ENCODE assay signal across 8 cellular contexts in genomic region chr11:62909107-62909894, GRCh38. TPM values are rescaled to one million over a fixed set of nuclear protein-coding genes. Genes with fewer than 3 reads are reported as not detected.
DNase-seq lines count a peak whose midpoint lies in the region; ATAC-seq and TF ChIP-seq lines count a peak whose summit lies in the region.

No MANE protein-coding gene starts in this region.

- no peak overlapping the region for H3K4me3 ChIP-seq in Peyer's patch

- H3K4me1 Mint-ChIP-seq in mesothelial cell of epicardium = peaks cover 15% of the 10 kb centered on the region

- no peak overlapping the region for H3K4me3 Mint-ChIP-seq in mesothelial cell of epicardium

- H3K9me3 ChIP-seq in Peyer's patch = no peaks in the 10 kb centered on the region

- H3K27me3 ChIP-seq in Peyer's patch = no peaks in the 10 kb centered on the region

- no peaks in the 10 kb centered on the region for H3K36me3 ChIP-seq in Peyer's patch

- in situ Hi-C loops in ACHN (cut with HindIII; ENCODE audit: low pct_ligation_motif_present, low pct_unique_long_range_greater_than_20kb, low sequenced_read_pairs) = no loop called here

- no peaks in the 10 kb centered on the region for H3K27me3 Mint-ChIP-seq in mesothelial cell of epicardium (ENCODE audit: low read depth)

- ATAC-seq in HG03108 (IDR thresholded peaks at IDR 0.05; ENCODE audit: unreplicated experiment) (no peak), GM21576 (IDR thresholded peaks at IDR 0.05; ENCODE audit: unreplicated experiment) (no peak)

- DNase-seq in ACHN (peak; percentile 58), Peyer's patch (peak in 2 of 3 donors; percentile 78 to 80), erythroblast (lab: John Stamatoyannopoulos, UW) (peak; percentile 18 to 34), mesothelial cell of epicardium (ENCODE audit: low spot score in 2 of 2, unreplicated experiment in 2 of 2) (peak; percentile 59 to 81), mesenteric fat pad (ENCODE audit: low spot score) (no peak)

- H3K27ac ChIP-seq in Peyer's patch = peak overlapping the region in 2 of 4 donors; percentile 41 to 45

- H3K36me3 Mint-ChIP-seq in mesothelial cell of epicardium = no peaks in the 10 kb centered on the region

- H3K4me1 ChIP-seq in Peyer's patch = no peaks in the 10 kb centered on the region

- TF ChIP-seq CTCF in GM12874 (IDR thresholded peaks at IDR 0.05; ENCODE audit: insufficient read depth, low read depth, low read length) (peak; percentile 44; the same call in 1 of the 2 replicates), Peyer's patch (IDR thresholded peaks at IDR 0.05) (peak in 4 of 6 experiments; percentile 32 to 59 (median 56)), mesothelial cell of epicardium (IDR thresholded peaks at IDR 0.05; ENCODE audit: unreplicated experiment) (peak; percentile 74)

- peak overlapping the region; percentile 77 for H3K27ac Mint-ChIP-seq in mesothelial cell of epicardium

- no peaks in the 10 kb centered on the region for H3K9me3 Mint-ChIP-seq in mesothelial cell of epicardium

- no peak for TF ChIP-seq POLR2A in Peyer's patch (IDR thresholded peaks at IDR 0.05)
- no peak for TF ChIP-seq POLR2A in erythroblast (IDR thresholded peaks at IDR 0.05; ENCODE audit: low read length)

RNA-seq across cellular contexts. Expression of gene CHRM1, which starts 11.9 kb away (rescaled TPM):
- total RNA-seq in Peyer's patch = under 1 TPM in 2 of 4 donors, not detected in 2; 0.54 to 0.76 TPM
- total RNA-seq in mesothelial cell of epicardium = 0.09 to 0.72 TPM (median 0.11 TPM) in 3 replicates
- not detected for total RNA-seq in mesenteric fat pad

RNA-seq across cellular contexts. Expression of gene SLC3A2, which starts 28.6 kb away (rescaled TPM):
- total RNA-seq in Peyer's patch (100 to 1,000 TPM in 3 of 4 donors, 10 to 100 TPM in 1; 64.4 to 253 (median 207) TPM), mesothelial cell of epicardium (205 to 212 TPM (median 208 TPM) in 3 replicates), mesenteric fat pad (202 TPM)
